ENCODE assay signal across 13 cellular contexts in the genomic region with DNA sequence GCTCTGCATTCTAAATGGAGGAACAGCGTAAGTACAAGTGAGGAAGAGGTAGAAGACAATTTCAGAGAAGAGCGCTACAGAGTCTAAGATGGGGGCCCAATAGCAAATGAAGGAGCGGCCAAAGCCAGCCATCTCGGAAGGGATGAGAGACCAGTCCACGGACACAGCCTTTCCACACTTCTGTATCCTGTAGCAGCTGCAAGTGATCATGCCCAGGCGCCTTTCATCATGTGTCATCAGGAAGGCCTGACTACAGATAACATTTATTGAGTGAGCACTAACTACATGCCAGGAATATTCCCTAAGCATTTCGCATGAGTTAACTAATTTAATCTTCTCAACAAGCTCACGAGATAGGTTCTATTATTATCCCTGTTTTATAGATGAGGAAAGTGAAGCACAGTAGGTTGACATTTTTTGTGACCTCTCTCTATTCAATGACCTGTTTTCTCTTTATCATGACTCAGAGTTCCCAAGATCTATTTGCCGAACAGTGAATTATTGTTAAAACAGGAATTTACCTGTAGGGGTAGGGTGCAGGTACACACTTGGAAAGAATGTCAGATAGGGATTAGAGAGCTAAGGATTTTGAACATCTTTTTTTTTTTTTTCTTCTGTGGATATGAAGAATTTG.
"Had no signal": no experiment of that assay in that cellular context is flagged by ENCODE, and none has a peak within 500 bp of the region (broad histone marks: within the 10 kb centered on the region; RNA-seq: fewer than 3 reads in every experiment).

No MANE protein-coding gene starts in this region.

- H3K27ac Mint-ChIP-seq: activated naive CD4-positive, alpha-beta T cell treated with anti-CD3 and anti-CD28 coated beads, Interleukin-2, amount 10 ng/mL, durations not matched to agents 7 days and 5 days; activated T-helper 2 cell treated with anti-CD3 and anti-CD28 coated beads, Interferon-gamma antibody, Interleukin-2, Interleukin-4, amounts not matched to agents 10 μg/mL and 5 μg/mL and 100 μg/mL, durations not matched to agents 14 hours and 24 hours and 36 hours; effector memory CD8-positive, alpha-beta T cell had no signal

- H3K9me3 ChIP-seq: body of pancreas, stomach, thoracic aorta, vagina had no signal

- ATAC-seq: body of pancreas; effector memory CD8-positive, alpha-beta T cell; left lobe of liver had no signal

- FAIRE-seq: islet of Langerhans had no signal

- H3K4me3 Mint-ChIP-seq: activated naive CD4-positive, alpha-beta T cell treated with anti-CD3 and anti-CD28 coated beads, Interleukin-2, amount 10 ng/mL, durations not matched to agents 7 days and 5 days; effector memory CD8-positive, alpha-beta T cell had no signal

- H3K27me3 ChIP-seq: body of pancreas, stomach, vagina had no signal

- H3K27ac ChIP-seq: body of pancreas, stomach, thoracic aorta, vagina had no signal

- H3K4me1 ChIP-seq: body of pancreas, stomach, vagina had no signal

- H3K36me3 ChIP-seq: thoracic aorta, vagina had no signal

- DNase-seq: activated CD4-positive, alpha-beta T cell treated with anti-CD3 and anti-CD28 coated beads, Interleukin-2, amount 50 U/mL, for 1 hour; activated naive CD4-positive, alpha-beta T cell treated with anti-CD3 and anti-CD28 coated beads, Interleukin-2, amount 10 ng/mL, durations not matched to agents 7 days and 5 days; body of pancreas; effector memory CD8-positive, alpha-beta T cell; erythroblast; mesendoderm; stimulated activated CD4-positive, alpha-beta T cell treated with anti-CD3 and anti-CD28 coated beads, Interleukin-4, amount 100 ng/mL, for 24 hours; stomach had no signal

- H3K4me3 ChIP-seq: body of pancreas, stomach, thoracic aorta, vagina had no signal

- H3K9me3 Mint-ChIP-seq: activated T-helper 2 cell treated with anti-CD3 and anti-CD28 coated beads, Interferon-gamma antibody, Interleukin-2, Interleukin-4, amounts not matched to agents 10 μg/mL and 5 μg/mL and 100 μg/mL, durations not matched to agents 14 hours and 24 hours and 36 hours; effector memory CD8-positive, alpha-beta T cell had no signal
